9 cellular contexts compared by ENCODE assay signal in the genomic region with DNA sequence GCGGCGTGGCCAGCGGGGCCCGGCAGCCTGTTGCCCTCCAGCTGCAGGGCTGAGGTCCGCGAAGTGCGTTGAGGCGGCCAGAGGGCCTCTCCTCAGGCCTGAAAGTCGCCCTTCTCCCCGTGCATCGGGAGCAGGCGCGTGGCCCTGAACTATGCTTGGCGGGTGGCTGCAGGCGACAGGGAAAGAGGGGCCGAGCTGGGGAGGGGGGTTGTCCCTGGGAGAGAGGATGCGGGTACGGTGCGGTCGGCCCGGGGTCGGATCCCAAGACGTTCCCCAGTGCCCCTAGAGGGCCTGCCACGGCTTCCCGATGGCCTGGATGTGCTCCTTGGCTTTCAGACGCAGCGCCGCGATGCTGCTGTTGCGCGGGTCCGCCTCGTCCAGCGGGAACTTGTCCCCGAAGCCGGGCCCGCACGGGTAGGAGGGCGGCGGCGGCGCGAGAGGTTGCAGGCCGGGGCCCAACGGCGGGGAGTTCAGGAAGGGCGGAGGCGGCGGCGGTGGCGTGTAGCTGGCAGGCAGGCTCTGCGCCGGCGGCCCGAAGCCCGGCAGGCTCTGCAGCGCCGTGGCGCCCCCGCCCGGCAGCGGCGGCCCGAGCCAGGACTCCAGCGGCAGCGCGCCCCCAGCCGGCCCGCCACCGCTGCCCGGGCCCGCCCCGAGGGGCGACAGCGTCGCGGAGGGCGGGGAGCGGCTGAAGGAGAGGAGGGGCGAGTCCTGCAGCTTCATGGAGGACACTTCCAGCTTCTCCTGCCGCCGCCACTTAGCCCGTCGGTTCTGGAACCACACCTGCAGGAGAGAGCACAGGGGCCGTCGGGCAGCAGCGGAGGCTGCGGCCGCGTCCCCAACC. TPM values are rescaled to one million over a fixed set of nuclear protein-coding genes. Genes with fewer than 3 reads are reported as not detected.
A peak's percentile ranks its signal among the peaks of the same experiment; 100 is the strongest.
DNase-seq lines count a peak whose midpoint lies in the region; ATAC-seq and TF ChIP-seq lines count a peak whose summit lies in the region.
"Had no signal": no experiment of that assay in that cellular context is flagged by ENCODE, and none has a peak within 500 bp of the region (broad histone marks: within the 10 kb centered on the region; RNA-seq: fewer than 3 reads in every experiment).

No MANE protein-coding gene starts in this region.

- peaks cover 77% of the 10 kb centered on the region for H3K27me3 Mint-ChIP-seq in activated CD4-positive, alpha-beta T cell treated with anti-CD3 and anti-CD28 coated beads for 36 hours
- peaks cover 81% of the 10 kb centered on the region for H3K27me3 Mint-ChIP-seq in activated CD8-positive, alpha-beta T cell treated with anti-CD3 and anti-CD28 coated beads for 36 hours

- no peak; the same call in 1 of the 2 replicates for TF ChIP-seq CTCF in KMS-11 (conservative IDR thresholded peaks at IDR 0.05; ENCODE audit: low read depth, low read length)
- no peak for TF ChIP-seq CTCF in activated CD8-positive, alpha-beta T cell treated with anti-CD3 and anti-CD28 coated beads for 36 hours (IDR thresholded peaks at IDR 0.05)

- intact Hi-C loops in activated CD4-positive, alpha-beta T cell treated with anti-CD3 and anti-CD28 coated beads for 36 hours (cut with DNase I, micrococcal nuclease) = loop anchor here (1.0 to 5.0 kb wide), 5 partner anchors 20 to 1832 kb away; partner anchors contain the start of gene ONECUT2 (in 1 of the 2)
- intact Hi-C loops in activated CD8-positive, alpha-beta T cell treated with anti-CD3 and anti-CD28 coated beads for 36 hours (cut with micrococcal nuclease) = loop anchor here (10.0 kb wide), 1 partner anchor 184 kb away; no protein-coding TSS in a partner anchor

- no peaks in the 10 kb centered on the region for H4K20me1 ChIP-seq in KMS-11 (ENCODE audit: insufficient read depth)

- no peak overlapping the region for H3K27ac ChIP-seq in KMS-11
- H3K27ac ChIP-seq: skin epidermis had no signal

- no peaks in the 10 kb centered on the region for H3K36me3 ChIP-seq in KMS-11 (ENCODE audit: insufficient read depth)

- no peaks in the 10 kb centered on the region for H3K36me3 Mint-ChIP-seq in activated CD4-positive, alpha-beta T cell treated with anti-CD3 and anti-CD28 coated beads for 36 hours (ENCODE audit: low read depth)
- no peaks in the 10 kb centered on the region for H3K36me3 Mint-ChIP-seq in activated CD8-positive, alpha-beta T cell treated with anti-CD3 and anti-CD28 coated beads for 36 hours (ENCODE audit: low read depth)

- H3K4me1 ChIP-seq in KMS-11 (ENCODE audit: low read depth, poor library complexity, severe bottlenecking) = peaks cover 15% of the 10 kb centered on the region

- H3K9me3 Mint-ChIP-seq in activated CD4-positive, alpha-beta T cell treated with anti-CD3 and anti-CD28 coated beads for 36 hours (ENCODE audit: low read depth) = no peaks in the 10 kb centered on the region
- no peaks in the 10 kb centered on the region for H3K9me3 Mint-ChIP-seq in activated CD8-positive, alpha-beta T cell treated with anti-CD3 and anti-CD28 coated beads for 36 hours

- H2AFZ ChIP-seq in KMS-11 (ENCODE audit: low read depth) = peak overlapping the region; percentile 72; the same call in 1 of the 2 replicates

- peak; percentile 76 for ATAC-seq in activated CD4-positive, alpha-beta T cell treated with anti-CD3 and anti-CD28 coated beads for 36 hours
- peak; percentile 83 for ATAC-seq in activated CD8-positive, alpha-beta T cell treated with anti-CD3 and anti-CD28 coated beads for 36 hours

- H3K27ac Mint-ChIP-seq in activated CD4-positive, alpha-beta T cell treated with anti-CD3 and anti-CD28 coated beads for 36 hours = no peak overlapping the region
- no peak overlapping the region for H3K27ac Mint-ChIP-seq in activated CD8-positive, alpha-beta T cell treated with anti-CD3 and anti-CD28 coated beads for 36 hours

- H3K4me3 ChIP-seq in KMS-11 (IDR thresholded peaks at IDR 0.05; ENCODE audit: insufficient read depth, low read depth, low read length) (no peak overlapping the region), iPS-11a (ENCODE audit: low read depth, low read length) (peak overlapping the region; percentile 40)

- H3K4me3 Mint-ChIP-seq in activated CD4-positive, alpha-beta T cell treated with anti-CD3 and anti-CD28 coated beads for 36 hours = peak overlapping the region; percentile 32
- no peak overlapping the region for H3K4me3 Mint-ChIP-seq in activated CD8-positive, alpha-beta T cell treated with anti-CD3 and anti-CD28 coated beads for 36 hours

- peaks cover 32% of the 10 kb centered on the region for H3K4me1 Mint-ChIP-seq in activated CD4-positive, alpha-beta T cell treated with anti-CD3 and anti-CD28 coated beads for 36 hours
- peaks cover 23% of the 10 kb centered on the region for H3K4me1 Mint-ChIP-seq in activated CD8-positive, alpha-beta T cell treated with anti-CD3 and anti-CD28 coated beads for 36 hours (ENCODE audit: low read depth)

- CTCF ChIA-PET in activated CD4-positive, alpha-beta T cell treated with anti-CD3 and anti-CD28 coated beads for 36 hours (lab: Charles Lee) = interaction anchor here (0.7 to 5.1 kb wide), 11 partner anchors 18 to 237 kb away, joined by 3 to 21 read pairs (median 3); no protein-coding TSS in a partner anchor
- CTCF ChIA-PET in activated CD8-positive, alpha-beta T cell treated with anti-CD3 and anti-CD28 coated beads for 36 hours (lab: Charles Lee) = interaction anchor here (0.9 to 4.5 kb wide), 14 partner anchors 15 to 191 kb away, joined by 3 to 28 read pairs (median 4); no protein-coding TSS in a partner anchor

- no peaks in the 10 kb centered on the region for H3K79me2 ChIP-seq in KMS-11 (ENCODE audit: insufficient read depth, low read depth)

- H3K9ac ChIP-seq in KMS-11 = no peak overlapping the region

- POLR2A ChIA-PET in activated CD4-positive, alpha-beta T cell treated with anti-CD3 and anti-CD28 coated beads for 36 hours (lab: Charles Lee) = no interaction called here
- POLR2A ChIA-PET in activated CD8-positive, alpha-beta T cell treated with anti-CD3 and anti-CD28 coated beads for 36 hours (lab: Charles Lee) = no interaction called here

- peak; percentile 82 for DNase-seq in activated CD4-positive, alpha-beta T cell treated with anti-CD3 and anti-CD28 coated beads for 36 hours
- no peak for DNase-seq in activated CD4-positive, alpha-beta T cell treated with anti-CD3 and anti-CD28 coated beads, Interleukin-2, amount 50 U/mL, for 1 hour
- peak; percentile 74 for DNase-seq in activated CD8-positive, alpha-beta T cell treated with anti-CD3 and anti-CD28 coated beads for 36 hours
- DNase-seq in stimulated activated CD8-positive, alpha-beta memory T cell treated with anti-CD3 and anti-CD28 coated beads, Interleukin-2, amount 100 ng/mL, for 48 hours (ENCODE audit: low read depth in 2 of 2) = peak; percentile 39 to 45
- DNase-seq in medulla oblongata (ENCODE audit: extremely low spot score) = no peak
- DNase-seq in HPDE6-E6E7 (ENCODE audit: extremely low spot score) = no peak

- peak overlapping the region; percentile 24; the same call in 1 of the 2 replicates for H3K4me2 ChIP-seq in KMS-11

- H3K27me3 ChIP-seq in KMS-11 (ENCODE audit: insufficient read depth, low read depth) = peaks cover 21% of the 10 kb centered on the region; the same call in 1 of the 2 replicates

RNA-seq across cellular contexts. Expression of gene RAX, which starts 4.3 kb away (rescaled TPM):
- not detected for total RNA-seq in activated CD4-positive, alpha-beta T cell treated with anti-CD3 and anti-CD28 coated beads for 36 hours
- total RNA-seq in activated CD8-positive, alpha-beta T cell treated with anti-CD3 and anti-CD28 coated beads for 36 hours = not detected

RNA-seq across cellular contexts. Expression of gene GRP, which starts 49.0 kb away (rescaled TPM):
- total RNA-seq in activated CD4-positive, alpha-beta T cell treated with anti-CD3 and anti-CD28 coated beads for 36 hours = not detected
- not detected for total RNA-seq in activated CD8-positive, alpha-beta T cell treated with anti-CD3 and anti-CD28 coated beads for 36 hours

RNA-seq across cellular contexts. Expression of gene CPLX4, which starts 49.5 kb away (rescaled TPM):
- not detected for total RNA-seq in activated CD4-positive, alpha-beta T cell treated with anti-CD3 and anti-CD28 coated beads for 36 hours
- total RNA-seq in activated CD8-positive, alpha-beta T cell treated with anti-CD3 and anti-CD28 coated beads for 36 hours = not detected

Comparison
In these comparisons a context has a peak if more than half of its experiments do, and no peak if none do; other contexts are left out.
1. DNase-seq: peak in activated CD4-positive, alpha-beta T cell treated with anti-CD3 and anti-CD28 coated beads for 36 hours (single experiment), activated CD8-positive, alpha-beta T cell treated with anti-CD3 and anti-CD28 coated beads for 36 hours (single experiment) and stimulated activated CD8-positive, alpha-beta memory T cell treated with anti-CD3 and anti-CD28 coated beads, Interleukin-2, amount 100 ng/mL, for 48 hours (2 of 2); none in activated CD4-positive, alpha-beta T cell treated with anti-CD3 and anti-CD28 coated beads, Interleukin-2, amount 50 U/mL, for 1 hour (single experiment), medulla oblongata (single experiment) and HPDE6-E6E7 (single experiment).